In genomic region chr9:121651014-121651294, GRCh38 we compare ENCODE assay signal across 9 cellular contexts. TPM values are rescaled to one million over a fixed set of nuclear protein-coding genes. Genes with fewer than 3 reads are reported as not detected.
DNase-seq lines count a peak whose midpoint lies in the region; ATAC-seq, FAIRE-seq and TF ChIP-seq lines count a peak whose summit lies in the region.
"Had no signal": no experiment of that assay in that cellular context is flagged by ENCODE, and none has a peak within 500 bp of the region (broad histone marks: within the 10 kb centered on the region; RNA-seq: fewer than 3 reads in every experiment).

No MANE protein-coding gene starts in this region.

- H3K9ac ChIP-seq in iPS-15b (ENCODE audit: low read depth, low read length), result no peak overlapping the region

- TF ChIP-seq CTCF in Caco-2 (IDR thresholded peaks at IDR 0.05; ENCODE audit: insufficient read depth in 1 of 2, low read depth in 1 of 2, low read length in 1 of 2, severe bottlenecking in 1 of 2, unreplicated experiment in 1 of 2), result no peak
- TF ChIP-seq CTCF in gastrocnemius medialis (IDR thresholded peaks at IDR 0.05 in 4 of 5, conservative IDR thresholded peaks at IDR 0.05 in 1 of 5), result no peak
- TF ChIP-seq CTCF in D721Med (IDR thresholded peaks at IDR 0.05; ENCODE audit: insufficient read depth, missing control alignments), result no peak

- ATAC-seq in gastrocnemius medialis, result peak in 1 of 2 donors; percentile 8
- ATAC-seq in HG03196 (IDR thresholded peaks at IDR 0.05; ENCODE audit: unreplicated experiment), result no peak

- no peaks in the 10 kb centered on the region for H3K9me3 Mint-ChIP-seq in Caco-2 (ENCODE audit: unreplicated experiment)
- H3K9me3 Mint-ChIP-seq: memory B cell had no signal

- H3K27me3 ChIP-seq in Caco-2 (replicated peaks; ENCODE audit: control insufficient read depth, insufficient read depth, low read length) (no peaks in the 10 kb centered on the region), iPS-15b (ENCODE audit: control insufficient read depth, insufficient read depth, low read length) (peaks cover 27% of the 10 kb centered on the region), gastrocnemius medialis (no peaks in the 10 kb centered on the region)

- no peak for FAIRE-seq in D721Med (lab: Jason Lieb, UNC)

- TF ChIP-seq POLR2A in gastrocnemius medialis (IDR thresholded peaks at IDR 0.05), result no peak

- H3K4me3 ChIP-seq in Caco-2 (ENCODE audit: low read depth, low read length) (peak overlapping the region; percentile 69), iPS-15b (ENCODE audit: low read depth, low read length) (peak overlapping the region; percentile 55), gastrocnemius medialis (peak overlapping the region; percentile 50 to 75 (median 60))

- H3K36me3 Mint-ChIP-seq in Caco-2 (ENCODE audit: insufficient read depth, unreplicated experiment), result peaks cover 4% of the 10 kb centered on the region

- CTCF ChIA-PET in Caco-2 (lab: Charles Lee), result interaction anchor here (1.0 to 1.8 kb wide), 5 partner anchors 11 to 105 kb away, joined by 3 to 15 read pairs (median 4); no protein-coding TSS in a partner anchor

- peaks cover 18% of the 10 kb centered on the region for H3K4me1 Mint-ChIP-seq in Caco-2 (ENCODE audit: low read depth, unreplicated experiment)

- peaks cover 22% of the 10 kb centered on the region for H3K4me1 ChIP-seq in Caco-2
- peaks cover 15% of the 10 kb centered on the region for H3K4me1 ChIP-seq in iPS-15b (ENCODE audit: control insufficient read depth, insufficient read depth, low read length)
- H3K4me1 ChIP-seq in gastrocnemius medialis, result peaks cover 36 to 55% of the 10 kb centered on the region in 2 donors

- intact Hi-C loops in Caco-2 (cut with micrococcal nuclease; ENCODE audit: unreplicated experiment), result loop anchor here (5.0 kb wide), 2 partner anchors 36 to 86 kb away; no protein-coding TSS in a partner anchor
- intact Hi-C loops in gastrocnemius medialis (cut with DNase I; ENCODE audit: low total_unique reads), result no loop called here

- peak overlapping the region; percentile 73 for H3K4me3 Mint-ChIP-seq in Caco-2 (ENCODE audit: unreplicated experiment)

- no TSS peak for BruUV-seq in Caco-2 (replicated peaks; lab: Mats Ljungman, UMichigan)

- POLR2A ChIA-PET in Caco-2 (lab: Charles Lee), result interaction anchor here (0.6 kb wide), 1 partner anchor 41 kb away, joined by 3 read pairs; no protein-coding TSS in a partner anchor

- H3K27ac Mint-ChIP-seq in Caco-2 (ENCODE audit: unreplicated experiment), result peak overlapping the region; percentile 18
- H3K27ac Mint-ChIP-seq: memory B cell had no signal

- H3K9me3 ChIP-seq in Caco-2, result no peaks in the 10 kb centered on the region
- no peaks in the 10 kb centered on the region for H3K9me3 ChIP-seq in iPS-15b (ENCODE audit: control insufficient read depth, insufficient read depth, low read length)
- no peaks in the 10 kb centered on the region for H3K9me3 ChIP-seq in gastrocnemius medialis

- in situ Hi-C loops in gastrocnemius medialis (cut with MboI; ENCODE audit: low sequenced_read_pairs in 4 of 4), result no loop called here

- no peak for DNase-seq in Caco-2
- DNase-seq in SK-N-DZ (ENCODE audit: low spot score), result peak; percentile 75
- DNase-seq in gastrocnemius medialis, result no peak
- no peak for DNase-seq in NCI-H2081 treated with DMSO at 0.1 percent for 48 hours (lab: John Stamatoyannopoulos, UW)
- no peak for DNase-seq in D721Med (ENCODE audit: insufficient read length, low spot score)
- DNase-seq in medulla oblongata (ENCODE audit: extremely low spot score), result no peak

- H3K36me3 ChIP-seq in Caco-2 (ENCODE audit: control insufficient read depth, insufficient read depth, low read length) (no peaks in the 10 kb centered on the region; the same call in 1 of the 2 replicates), iPS-15b (ENCODE audit: control insufficient read depth, insufficient read depth, low read length) (no peaks in the 10 kb centered on the region), gastrocnemius medialis (no peaks in the 10 kb centered on the region)

- H3K27me3 Mint-ChIP-seq in Caco-2 (ENCODE audit: insufficient read depth, unreplicated experiment), result no peaks in the 10 kb centered on the region

- peak overlapping the region; percentile 55 to 78 (median 74) for H3K27ac ChIP-seq in gastrocnemius medialis

RNA-seq across cellular contexts. Expression of gene DAB2IP, which starts 0.5 kb away (rescaled TPM):
- total RNA-seq in Caco-2 (2022) (18.0 and 26.0 TPM in 2 replicates), gastrocnemius medialis (10 to 100 TPM; 22.7 to 68.2 (median 37.4) TPM)
- polyA plus RNA-seq in SK-N-DZ (2014; cell fraction: cytosol; rRNA removed), result 19.9 and 27.0 TPM in 2 replicates
- polyA plus RNA-seq in SK-N-DZ (2014; cell fraction: nucleus; rRNA removed), result 18.5 and 25.6 TPM in 2 replicates
